ENCODE assay signal across 8 cellular contexts in the genomic region with DNA sequence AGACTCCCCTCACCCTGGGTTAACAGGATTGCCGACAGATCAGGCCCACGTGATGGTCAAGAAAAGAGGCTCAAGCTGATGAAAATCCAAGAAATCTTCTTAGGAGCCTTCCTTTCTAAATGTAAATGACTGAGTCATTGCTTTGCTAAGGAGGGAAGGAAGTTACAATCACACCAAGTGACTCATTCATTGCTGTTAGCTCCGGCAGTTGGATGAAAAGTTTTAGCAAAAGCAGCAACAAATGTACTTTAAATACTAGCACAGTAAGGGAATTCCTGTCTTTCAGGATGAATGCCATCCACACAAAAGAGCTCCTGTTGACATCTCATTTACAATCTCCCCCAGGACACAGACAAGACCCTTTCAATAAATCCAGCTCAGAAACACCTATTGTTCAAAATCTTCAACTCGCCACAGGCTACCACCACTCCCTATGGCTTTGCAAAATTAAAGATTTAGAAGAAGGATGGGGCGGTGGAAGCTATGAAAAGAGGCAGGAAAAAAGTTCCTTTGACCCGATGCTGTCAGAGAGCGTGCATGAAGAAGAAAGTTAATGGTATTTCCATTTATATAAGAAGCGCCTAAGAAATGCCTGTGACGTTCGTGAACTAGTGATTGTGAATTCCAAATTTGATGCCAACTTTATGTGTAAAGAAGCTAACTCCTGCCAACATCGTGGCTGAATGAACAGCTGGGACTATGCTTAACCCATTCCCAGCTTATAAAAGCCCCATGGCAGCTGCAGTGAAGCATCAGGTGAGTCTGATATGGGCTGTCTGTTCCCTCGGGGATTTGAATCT.
DNase-seq lines count a peak whose midpoint lies in the region; ATAC-seq and FAIRE-seq lines count a peak whose summit lies in the region.

No MANE protein-coding gene starts in this region.

- H3K27me3 ChIP-seq in trophoblast cell (ENCODE audit: insufficient read depth, low read length), result no peaks in the 10 kb centered on the region

- H3K27me3 Mint-ChIP-seq in activated naive CD8-positive, alpha-beta T cell treated with anti-CD3 and anti-CD28 coated beads for 36 hours, result no peaks in the 10 kb centered on the region

- no peaks in the 10 kb centered on the region for H3K9me3 Mint-ChIP-seq in activated naive CD8-positive, alpha-beta T cell treated with anti-CD3 and anti-CD28 coated beads for 36 hours

- H4K91ac ChIP-seq in trophoblast cell (ENCODE audit: low read depth, low read length), result peak overlapping the region; percentile 99

- DNase-seq in NCI-H345 (lab: John Stamatoyannopoulos, UW), result peak; percentile 24
- peak; percentile 9 for DNase-seq in activated naive CD8-positive, alpha-beta T cell treated with anti-CD3 and anti-CD28 coated beads for 36 hours
- DNase-seq in cardiac septum (ENCODE audit: low spot score), result peak; percentile 77
- peak; percentile 64 to 88 for DNase-seq in trophoblast cell
- DNase-seq in ureter (ENCODE audit: low spot score), result no peak

- peak overlapping the region; percentile 93 for H4K8ac ChIP-seq in trophoblast cell (ENCODE audit: low read depth, low read length)

- peaks cover 29% of the 10 kb centered on the region for H3K79me1 ChIP-seq in trophoblast cell (ENCODE audit: low read length)

- H2AK5ac ChIP-seq in trophoblast cell (ENCODE audit: low read length), result peak overlapping the region; percentile 67

- H3K4ac ChIP-seq in trophoblast cell (ENCODE audit: low read depth, low read length), result peak overlapping the region; percentile 93

- H3K23ac ChIP-seq in trophoblast cell (ENCODE audit: low read length), result no peak overlapping the region

- no peak overlapping the region for H4K12ac ChIP-seq in trophoblast cell (ENCODE audit: low read depth, low read length)

- H3K4me1 Mint-ChIP-seq in activated naive CD8-positive, alpha-beta T cell treated with anti-CD3 and anti-CD28 coated beads for 36 hours, result peaks cover 19% of the 10 kb centered on the region

- no peaks in the 10 kb centered on the region for H3K36me3 ChIP-seq in trophoblast cell (ENCODE audit: control insufficient read depth in 1 of 2, insufficient read depth in 2 of 2, low read length in 2 of 2)

- WGBS in trophoblast cell (ENCODE audit: extremely low coverage, insufficient coverage, insufficient read length), result no CpG with 5 or more reads among the region's 12 CpGs

- peak overlapping the region; percentile 52 for H3K4me2 ChIP-seq in trophoblast cell (ENCODE audit: low read length)

- no peak overlapping the region for H3K4me3 ChIP-seq in trophoblast cell (ENCODE audit: low read depth, low read length)

- peak overlapping the region; percentile 2 for H3K9ac ChIP-seq in trophoblast cell (ENCODE audit: low read length)

- intact Hi-C loops in cardiac septum (cut with DNase I), result loop anchor here (1.0 to 5.0 kb wide), 3 partner anchors 9 to 341 kb away; a partner anchor contains a TSS

- H2BK12ac ChIP-seq in trophoblast cell (ENCODE audit: low read length), result peak overlapping the region; percentile 98

- peaks cover 11 to 18% of the 10 kb centered on the region in 2 experiments for H3K4me1 ChIP-seq in trophoblast cell (ENCODE audit: control insufficient read depth in 1 of 2, insufficient read depth in 2 of 2, low read length in 2 of 2)

- no peaks in the 10 kb centered on the region for H3K36me3 Mint-ChIP-seq in activated naive CD8-positive, alpha-beta T cell treated with anti-CD3 and anti-CD28 coated beads for 36 hours

- H2BK120ac ChIP-seq in trophoblast cell (ENCODE audit: insufficient read depth, low read length, poor library complexity), result peak overlapping the region; percentile 99

- peak overlapping the region; percentile 99 for H2BK5ac ChIP-seq in trophoblast cell (ENCODE audit: low read depth, low read length, poor library complexity)

- no peak overlapping the region for H3K4me3 Mint-ChIP-seq in activated naive CD8-positive, alpha-beta T cell treated with anti-CD3 and anti-CD28 coated beads for 36 hours

- H3K14ac ChIP-seq in trophoblast cell (ENCODE audit: low read length), result peak overlapping the region; percentile 94

- FAIRE-seq in A204.1 (lab: Jason Lieb, UNC), result peak; percentile 99

- H3K18ac ChIP-seq in trophoblast cell (ENCODE audit: low read length), result peak overlapping the region; percentile 95

- peak overlapping the region; percentile 99 for H3K27ac ChIP-seq in trophoblast cell (ENCODE audit: low read depth, low read length)

- no peak overlapping the region for H3K27ac Mint-ChIP-seq in activated naive CD8-positive, alpha-beta T cell treated with anti-CD3 and anti-CD28 coated beads for 36 hours

- ATAC-seq in GM18502 (IDR thresholded peaks at IDR 0.05; ENCODE audit: poor library complexity, unreplicated experiment), result peak; percentile 35
- no peak for ATAC-seq in HG02938 (IDR thresholded peaks at IDR 0.05; ENCODE audit: unreplicated experiment)

- H2AFZ ChIP-seq in trophoblast cell (ENCODE audit: insufficient read depth, low read length, poor library complexity), result peak overlapping the region; percentile 79

- H3K79me2 ChIP-seq in trophoblast cell (ENCODE audit: control insufficient read depth, insufficient read depth, low read length, poor library complexity), result peaks cover 4% of the 10 kb centered on the region

- H3K9me3 ChIP-seq in trophoblast cell (ENCODE audit: insufficient read depth, low read depth, low read length), result no peaks in the 10 kb centered on the region
